In genomic region chr14:103336191-103336590, GRCh38 we compare ENCODE assay signal across 11 cellular contexts. TPM values are rescaled to one million over a fixed set of nuclear protein-coding genes. Genes with fewer than 3 reads are reported as not detected.
DNase-seq lines count a peak whose midpoint lies in the region; ATAC-seq and TF ChIP-seq lines count a peak whose summit lies in the region.
"Had no signal": no experiment of that assay in that cellular context is flagged by ENCODE, and none has a peak within 500 bp of the region (broad histone marks: within the 10 kb centered on the region; RNA-seq: fewer than 3 reads in every experiment).

No MANE protein-coding gene starts in this region.

- no peak overlapping the region for H2AFZ ChIP-seq in ACC112 (ENCODE audit: low read length, unreplicated experiment)

- peak overlapping the region; percentile 90 for H3K4me3 ChIP-seq in ACC112 (ENCODE audit: low read depth, low read length)
- peak overlapping the region; percentile 89 for H3K4me3 ChIP-seq in HUES64 (ENCODE audit: low read length)
- peak overlapping the region in 2 of 3 donors; percentile 91 to 97 for H3K4me3 ChIP-seq in breast epithelium
- no peak overlapping the region for H3K4me3 ChIP-seq in mucosa of stomach (ENCODE audit: low read length)
- H3K4me3 ChIP-seq in upper lobe of left lung = peak overlapping the region in 1 of 4 donors; percentile 66

- ATAC-seq in upper lobe of left lung (ENCODE audit: low FRiP score in 2 of 2) (no peak), GM19324 (IDR thresholded peaks at IDR 0.05; ENCODE audit: low FRiP score, unreplicated experiment) (no peak)

- no peak for TF ChIP-seq EP300 in upper lobe of left lung (IDR thresholded peaks at IDR 0.05)

- DNase-seq in breast epithelium (ENCODE audit: low spot score in 2 of 2) (no peak), upper lobe of left lung (no peak), UCSD-AML1 (lab: John Stamatoyannopoulos, UW; ENCODE audit: unreplicated experiment) (no peak), NCI-H526 (lab: John Stamatoyannopoulos, UW) (no peak)
- DNase-seq: DMS153; Peyer's patch; stimulated activated CD4-positive, alpha-beta T cell treated with anti-CD3 and anti-CD28 coated beads, Interleukin-12 subunit alpha, Interleukin-12 subunit beta, amount 100 ng/mL, for 4 hours had no signal

- H3K27ac ChIP-seq in ACC112 (ENCODE audit: low read depth, low read length) = no peak overlapping the region
- no peak overlapping the region for H3K27ac ChIP-seq in HUES64 (ENCODE audit: low read depth, low read length)
- peak overlapping the region; percentile 17 to 100 for H3K27ac ChIP-seq in breast epithelium
- peak overlapping the region in 2 of 4 donors; percentile 100 for H3K27ac ChIP-seq in upper lobe of left lung

- no peaks in the 10 kb centered on the region for H3K27me3 ChIP-seq in ACC112 (ENCODE audit: insufficient read depth, low read length)
- no peaks in the 10 kb centered on the region for H3K27me3 ChIP-seq in HUES64 (ENCODE audit: insufficient read depth, low read length)
- no peaks in the 10 kb centered on the region for H3K27me3 ChIP-seq in breast epithelium
- no peaks in the 10 kb centered on the region for H3K27me3 ChIP-seq in mucosa of stomach (ENCODE audit: control insufficient read depth, insufficient read depth, low read length)
- no peaks in the 10 kb centered on the region for H3K27me3 ChIP-seq in upper lobe of left lung
- H3K27me3 ChIP-seq: Peyer's patch had no signal

- TF ChIP-seq CTCF in breast epithelium (IDR thresholded peaks at IDR 0.05) (no peak), upper lobe of left lung (IDR thresholded peaks at IDR 0.05) (no peak)

- intact Hi-C loops in breast epithelium (cut with DNase I; ENCODE audit: low total_unique reads) = no loop called here

- 96% methylated on average over 14 of the region's 14 CpGs for WGBS in HUES64
- 91 to 94% methylated on average over 14 of the region's 14 CpGs for WGBS in upper lobe of left lung, 2 donors

- peaks cover 25% of the 10 kb centered on the region for H3K4me1 ChIP-seq in ACC112 (ENCODE audit: control insufficient read depth, insufficient read depth, low read length, unreplicated experiment)
- peaks cover 17% of the 10 kb centered on the region for H3K4me1 ChIP-seq in HUES64 (ENCODE audit: insufficient read depth, low read length)
- H3K4me1 ChIP-seq in breast epithelium = peaks cover 0 to 11% of the 10 kb centered on the region in 2 donors
- peaks cover 20% of the 10 kb centered on the region for H3K4me1 ChIP-seq in mucosa of stomach (ENCODE audit: control insufficient read depth, insufficient read depth, low read length)
- peaks cover 20 to 30% (median 22%) of the 10 kb centered on the region in 4 donors for H3K4me1 ChIP-seq in upper lobe of left lung

- H3K79me2 ChIP-seq in ACC112 (ENCODE audit: control insufficient read depth, insufficient read depth, low read length, unreplicated experiment) = peaks cover 73% of the 10 kb centered on the region

- H3K9ac ChIP-seq in HUES64 (ENCODE audit: low read depth, low read length) (no peak overlapping the region), mucosa of stomach (ENCODE audit: low read length) (peak overlapping the region; percentile 80)

- no peaks in the 10 kb centered on the region for H3K9me3 ChIP-seq in HUES64 (ENCODE audit: insufficient read depth, low read depth, low read length)
- H3K9me3 ChIP-seq in breast epithelium = no peaks in the 10 kb centered on the region
- no peaks in the 10 kb centered on the region for H3K9me3 ChIP-seq in mucosa of stomach (ENCODE audit: control insufficient read depth, low read length)
- H3K9me3 ChIP-seq in upper lobe of left lung = no peaks in the 10 kb centered on the region
- H3K9me3 ChIP-seq: Peyer's patch had no signal

- H3K36me3 ChIP-seq in ACC112 (ENCODE audit: insufficient read depth, low read length) (peaks cover 63% of the 10 kb centered on the region), HUES64 (ENCODE audit: insufficient read depth, low read length) (peaks cover 64% of the 10 kb centered on the region), breast epithelium (peaks cover 21% of the 10 kb centered on the region), mucosa of stomach (ENCODE audit: control insufficient read depth, insufficient read depth, low read length) (peaks cover 50% of the 10 kb centered on the region), upper lobe of left lung (peaks cover 55 to 59% (median 57%) of the 10 kb centered on the region in 4 donors)

- TF ChIP-seq POLR2A in breast epithelium (IDR thresholded peaks at IDR 0.05) (no peak), upper lobe of left lung (IDR thresholded peaks at IDR 0.05) (no peak)

RNA-seq across cellular contexts. Expression of gene EIF5, which starts 2.2 kb away (rescaled TPM):
- polyA plus RNA-seq in HUES64 (2013, experiment 1 of 2) = 269 TPM
- polyA plus RNA-seq in HUES64 (2013, experiment 2 of 2) = 257 TPM
- total RNA-seq in breast epithelium = 100 to 1,000 TPM; 143 to 254 (median 150) TPM
- 100 to 1,000 TPM; 103 to 265 (median 176) TPM for total RNA-seq in upper lobe of left lung

RNA-seq across cellular contexts. Expression of gene MARK3, which starts 49.0 kb away (rescaled TPM):
- 57.9 TPM for polyA plus RNA-seq in HUES64 (2013, experiment 1 of 2)
- polyA plus RNA-seq in HUES64 (2013, experiment 2 of 2) = 53.8 TPM
- total RNA-seq in breast epithelium (100 to 1,000 TPM in 1 of 3 donors, 10 to 100 TPM in 2; 70.2 to 107 (median 87.5) TPM), upper lobe of left lung (100 to 1,000 TPM in 5 of 6 donors, 10 to 100 TPM in 1; 84.5 to 190 (median 132) TPM)

Comparison
In these comparisons a context has a peak if more than half of its experiments do, and no peak if none do; other contexts are left out.
1. H3K27ac ChIP-seq: peak in breast epithelium (2 of 2); none in ACC112 (single experiment) and HUES64 (single experiment).